28 cellular contexts compared by ENCODE assay signal in genomic region chr20:12798286-12798685, GRCh38.
"Had no signal": no experiment of that assay in that cellular context is flagged by ENCODE, and none has a peak within 500 bp of the region (broad histone marks: within the 10 kb centered on the region; RNA-seq: fewer than 3 reads in every experiment).

No MANE protein-coding gene starts in this region.

- H3K27ac Mint-ChIP-seq: activated CD4-positive, alpha-beta memory T cell treated with anti-CD3 and anti-CD28 coated beads for 36 hours; activated CD4-positive, alpha-beta T cell treated with anti-CD3 and anti-CD28 coated beads, Interleukin-2, amount 10 ng/mL, durations not matched to agents 7 days and 5 days; activated naive CD8-positive, alpha-beta T cell treated with anti-CD3 and anti-CD28 coated beads, Interleukin-2, amount 50 U/mL, for 24 hours; T-helper 17 cell had no signal

- H3K4me3 Mint-ChIP-seq: activated CD4-positive, alpha-beta memory T cell treated with anti-CD3 and anti-CD28 coated beads for 36 hours; activated CD4-positive, alpha-beta T cell treated with anti-CD3 and anti-CD28 coated beads, Interleukin-2, amount 10 ng/mL, durations not matched to agents 7 days and 5 days; activated naive CD8-positive, alpha-beta T cell treated with anti-CD3 and anti-CD28 coated beads, Interleukin-2, amount 50 U/mL, for 24 hours; activated T-cell treated with anti-CD3 and anti-CD28 coated beads, Interleukin-2, amount 50 U/mL, for 4 hours; T-helper 17 cell had no signal

- H3K36me3 ChIP-seq: ascending aorta had no signal

- H3K4me1 Mint-ChIP-seq: activated CD4-positive, alpha-beta T cell treated with anti-CD3 and anti-CD28 coated beads, Interleukin-2, amount 10 ng/mL, durations not matched to agents 7 days and 5 days; activated naive CD8-positive, alpha-beta T cell treated with anti-CD3 and anti-CD28 coated beads, Interleukin-2, amount 50 U/mL, for 24 hours; T-helper 17 cell had no signal

- H3K4me3 ChIP-seq: ascending aorta, body of pancreas had no signal

- DNase-seq: activated CD4-positive, alpha-beta memory T cell treated with anti-CD3 and anti-CD28 coated beads for 36 hours; activated CD4-positive, alpha-beta T cell treated with anti-CD3 and anti-CD28 coated beads, Interleukin-2, amount 10 ng/mL, durations not matched to agents 7 days and 5 days; activated CD4-positive, CD25-positive, alpha-beta regulatory T cell; activated CD8-positive, alpha-beta memory T cell treated with anti-CD3 and anti-CD28 coated beads for 24 hours; activated effector memory CD4-positive, alpha-beta T cell treated with anti-CD3 and anti-CD28 coated beads, Interleukin-2, amount 50 U/mL, for 16 hours; activated naive CD4-positive, alpha-beta T cell treated with Interleukin-2 at 50 U/mL for 16 hours; activated naive CD8-positive, alpha-beta T cell treated with anti-CD3 and anti-CD28 coated beads, Interleukin-2, amount 50 U/mL, for 24 hours; activated T-cell treated with anti-CD3 and anti-CD28 coated beads, Interleukin-2, amount 50 U/mL, for 4 hours; amniotic stem cell; body of pancreas; central memory CD4-positive, alpha-beta T cell; KBM-7; NCI-H1048; NCI-H1930; NCI-H2171; NCI-H2227 treated with DMSO at 0.1 percent for 48 hours; NCI-H446 treated with DMSO at 0.1 percent for 48 hours; NCI-H526; NCI-H774; NK-92 treated with Interleukin-12 subunit alpha and Interleukin-12 subunit beta, amount 100 ng/mL, for 24 hours; OCI-M1; RPMI8226; SHP77; T-helper 17 cell; T-helper 9 cell had no signal

- H3K36me3 Mint-ChIP-seq: activated CD4-positive, alpha-beta memory T cell treated with anti-CD3 and anti-CD28 coated beads for 36 hours; activated naive CD4-positive, alpha-beta T cell treated with anti-CD3 and anti-CD28 coated beads, Interleukin-2, amount 50 U/mL, for 72 hours had no signal

- H3K27me3 ChIP-seq: ascending aorta, body of pancreas had no signal

- H3K27me3 Mint-ChIP-seq: activated CD4-positive, alpha-beta memory T cell treated with anti-CD3 and anti-CD28 coated beads for 36 hours; activated CD4-positive, alpha-beta T cell treated with anti-CD3 and anti-CD28 coated beads, Interleukin-2, amount 10 ng/mL, durations not matched to agents 7 days and 5 days; activated naive CD8-positive, alpha-beta T cell treated with anti-CD3 and anti-CD28 coated beads, Interleukin-2, amount 50 U/mL, for 24 hours; T-helper 17 cell had no signal

- H3K9me3 ChIP-seq: ascending aorta, body of pancreas had no signal

- ATAC-seq: activated naive CD4-positive, alpha-beta T cell treated with anti-CD3 and anti-CD28 coated beads, Interleukin-2, amount 50 U/mL, for 72 hours; activated naive CD8-positive, alpha-beta T cell treated with anti-CD3 and anti-CD28 coated beads, Interleukin-2, amount 50 U/mL, for 24 hours; activated T-cell treated with anti-CD3 and anti-CD28 coated beads, Interleukin-2, amount 50 U/mL, for 4 hours; body of pancreas; Panc1; T-helper 17 cell had no signal

- H3K4me1 ChIP-seq: ascending aorta, body of pancreas had no signal

- H3K9me3 Mint-ChIP-seq: activated CD4-positive, alpha-beta memory T cell treated with anti-CD3 and anti-CD28 coated beads for 36 hours; activated CD4-positive, alpha-beta T cell treated with anti-CD3 and anti-CD28 coated beads, Interleukin-2, amount 10 ng/mL, durations not matched to agents 7 days and 5 days; activated naive CD8-positive, alpha-beta T cell treated with anti-CD3 and anti-CD28 coated beads, Interleukin-2, amount 50 U/mL, for 24 hours had no signal

- H3K27ac ChIP-seq: ascending aorta, body of pancreas had no signal
